Comparison of ENCODE assay signal across 12 cellular contexts in the genomic region with DNA sequence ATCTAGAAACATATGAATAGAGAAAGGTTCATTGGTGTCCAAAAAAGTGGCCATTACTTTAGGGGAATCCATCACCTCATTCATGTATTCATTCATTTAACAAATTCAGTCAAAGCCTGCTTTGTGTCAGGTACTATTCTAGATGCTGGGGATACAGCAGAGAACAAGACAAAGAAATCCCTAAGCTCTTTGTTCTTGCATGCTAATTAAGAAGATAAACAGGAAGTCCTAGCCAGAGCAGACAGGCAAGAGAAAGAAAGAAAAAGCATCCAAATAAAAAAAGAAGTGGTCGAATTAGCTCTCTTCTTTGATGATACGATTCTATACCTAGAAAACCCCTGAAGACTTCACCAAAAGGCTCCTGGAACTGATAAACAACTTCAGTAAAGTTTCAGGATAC. TPM values are rescaled to one million over a fixed set of nuclear protein-coding genes. Genes with fewer than 3 reads are reported as not detected.
DNase-seq lines count a peak whose midpoint lies in the region; ATAC-seq, FAIRE-seq and TF ChIP-seq lines count a peak whose summit lies in the region.
"Had no signal": no experiment of that assay in that cellular context is flagged by ENCODE, and none has a peak within 500 bp of the region (broad histone marks: within the 10 kb centered on the region; RNA-seq: fewer than 3 reads in every experiment).

No MANE protein-coding gene starts in this region.

- no peaks in the 10 kb centered on the region for H3K23me2 ChIP-seq in H1 (ENCODE audit: low read depth, low read length)

- ATAC-seq in GM18502 (IDR thresholded peaks at IDR 0.05; ENCODE audit: poor library complexity, unreplicated experiment) (peak; percentile 50), GM21360 (IDR thresholded peaks at IDR 0.05; ENCODE audit: unreplicated experiment) (peak; percentile 56), HG03378 (IDR thresholded peaks at IDR 0.05; ENCODE audit: unreplicated experiment) (peak; percentile 60), pancreas (no peak)

- H3K56ac ChIP-seq in H1 (replicated peaks; ENCODE audit: insufficient read length, low read depth, low read length): no peak overlapping the region

- no peak overlapping the region for H3K14ac ChIP-seq in H1 (ENCODE audit: insufficient read length)

- H2BK15ac ChIP-seq in H1 (ENCODE audit: low read length): no peak overlapping the region

- H3K4me3 ChIP-seq in H1 (ENCODE audit: extremely low read depth in 1 of 4, insufficient read depth in 2 of 4, low read depth in 3 of 4, low read length in 4 of 4) (no peak overlapping the region; a peak in 1 of 8 replicates), SJCRH30 (no peak overlapping the region), pancreas (no peak overlapping the region)
- H3K4me3 ChIP-seq: prostate gland, SK-N-MC, transverse colon had no signal

- H4K5ac ChIP-seq in H1 (ENCODE audit: insufficient read length, low read depth, low read length): no peak overlapping the region

- H4K20me1 ChIP-seq in H1 (replicated peaks in 1 of 2; ENCODE audit: control insufficient read depth in 1 of 2, insufficient read depth in 2 of 2, low read length in 2 of 2): no peaks in the 10 kb centered on the region

- POLR2A ChIA-PET in H1 (lab: Charles Lee; ENCODE audit: partially characterized antibody): no interaction called here

- no peaks in the 10 kb centered on the region for H3K36me3 ChIP-seq in H1 (ENCODE audit: control insufficient read depth in 2 of 4, insufficient read depth in 4 of 4, low read length in 3 of 4)
- no peaks in the 10 kb centered on the region for H3K36me3 ChIP-seq in SJCRH30
- no peaks in the 10 kb centered on the region for H3K36me3 ChIP-seq in pancreas
- H3K36me3 ChIP-seq: prostate gland, transverse colon had no signal

- CTCF ChIA-PET in H1 (lab: Charles Lee; ENCODE audit: partially characterized antibody): interaction anchor here (0.8 to 5.0 kb wide), 3 partner anchors 13 to 238 kb away, joined by 3 to 35 read pairs (median 6); partner anchors contain the start of gene ZMAT3

- H3K4me1 ChIP-seq in H1 (replicated peaks in 1 of 4; ENCODE audit: control insufficient read depth in 3 of 4, insufficient read depth in 4 of 4, low read length in 3 of 4) (peaks cover 1 to 9% (median 3%) of the 10 kb centered on the region in 4 experiments; a peak in 3 of 7 replicates), SJCRH30 (no peaks in the 10 kb centered on the region; the same call in 1 of the 2 replicates), pancreas (no peaks in the 10 kb centered on the region)
- H3K4me1 ChIP-seq: prostate gland, transverse colon had no signal

- no peaks in the 10 kb centered on the region for H3K79me1 ChIP-seq in H1 (ENCODE audit: low read depth, low read length)

- H2BK5ac ChIP-seq in H1 (ENCODE audit: low read depth, low read length): no peak overlapping the region

- no peak overlapping the region for H2BK120ac ChIP-seq in H1 (replicated peaks; ENCODE audit: low read depth, low read length)

- no peak for TF ChIP-seq POLR2A in H1 (IDR thresholded peaks at IDR 0.05; ENCODE audit: control extremely low read depth in 1 of 2, low read depth in 2 of 2, low read length in 2 of 2)

- no peaks in the 10 kb centered on the region for H3K79me2 ChIP-seq in H1 (ENCODE audit: control insufficient read depth in 1 of 2, insufficient read depth in 2 of 2, low read length in 2 of 2)

- H3K23ac ChIP-seq in H1 (ENCODE audit: insufficient read length): no peak overlapping the region

- TF ChIP-seq CTCF in H1 (IDR thresholded peaks at IDR 0.05; ENCODE audit: control extremely low read depth in 1 of 3, insufficient read depth in 1 of 3, low read depth in 1 of 3, low read length in 3 of 3) (no peak), pancreas (IDR thresholded peaks at IDR 0.05) (no peak)

- no peak overlapping the region for H3K9ac ChIP-seq in H1 (replicated peaks in 1 of 4; ENCODE audit: extremely low read depth in 1 of 4, low read depth in 3 of 4, low read length in 3 of 4)

- H2BK12ac ChIP-seq in H1 (ENCODE audit: low read depth, low read length): 0 out of 2 replicates have a peak overlapping the region, but pooled peaks have one; percentile 2

- H3K4ac ChIP-seq in H1 (replicated peaks; ENCODE audit: insufficient read length, low read depth, low read length): no peak overlapping the region

- no peak overlapping the region for H2AK5ac ChIP-seq in H1 (ENCODE audit: low read depth, low read length)

- TF ChIP-seq RAD21 in H1 (IDR thresholded peaks at IDR 0.05 in 1 of 2, conservative IDR thresholded peaks at IDR 0.05 in 1 of 2; ENCODE audit: low read depth in 2 of 2, low read length in 2 of 2): no peak

- H3K4me2 ChIP-seq in H1 (ENCODE audit: insufficient read depth in 1 of 2, low read depth in 2 of 2, low read length in 2 of 2): peak overlapping the region in 1 of 2 experiments; percentile 40; a peak in 1 of 4 replicates

- peak; percentile 65 for FAIRE-seq in H1 (lab: Jason Lieb, UNC)
- FAIRE-seq in pancreas (lab: Jason Lieb, UNC): no peak

- H3K9me3 ChIP-seq in H1 (ENCODE audit: insufficient read depth in 2 of 2, low read depth in 1 of 2, low read length in 1 of 2) (no peaks in the 10 kb centered on the region), SJCRH30 (replicated peaks) (no peaks in the 10 kb centered on the region; the same call in 1 of the 2 replicates), pancreas (no peaks in the 10 kb centered on the region)
- H3K9me3 ChIP-seq: prostate gland, transverse colon had no signal

- no peak overlapping the region for H3K27ac ChIP-seq in H1 (ENCODE audit: low read depth, low read length)
- no peak overlapping the region for H3K27ac ChIP-seq in SJCRH30
- no peak overlapping the region for H3K27ac ChIP-seq in pancreas
- H3K27ac ChIP-seq: prostate gland, SK-N-MC, transverse colon had no signal

- TF ChIP-seq EP300 in H1 (IDR thresholded peaks at IDR 0.05; ENCODE audit: borderline replicate concordance in 1 of 2, low read depth in 2 of 2, low read length in 2 of 2): no peak

- H3K27me3 ChIP-seq in H1 (replicated peaks in 1 of 4; ENCODE audit: control insufficient read depth in 3 of 4, extremely low read depth in 1 of 4, insufficient read depth in 3 of 4, low read length in 3 of 4) (no peaks in the 10 kb centered on the region), SJCRH30 (no peaks in the 10 kb centered on the region), pancreas (no peaks in the 10 kb centered on the region)
- H3K27me3 ChIP-seq: transverse colon had no signal

- H3K18ac ChIP-seq in H1 (ENCODE audit: extremely low read depth, low read length): no peak overlapping the region

- H4K91ac ChIP-seq in H1 (replicated peaks; ENCODE audit: insufficient read length, low read length): no peak overlapping the region

- H2AFZ ChIP-seq in H1 (ENCODE audit: low read length): no peak overlapping the region

- H2BK20ac ChIP-seq in H1 (ENCODE audit: low read length): no peak overlapping the region

- DNase-seq in H1 (ENCODE audit: low read depth in 1 of 2, low spot score in 2 of 2) (no peak), SJCRH30 (no peak), NCI-H2029 treated with DMSO at 0.1 percent for 48 hours (lab: John Stamatoyannopoulos, UW) (no peak), pancreas (no peak), SHP77 treated with DMSO at 0.1 percent for 48 hours (lab: John Stamatoyannopoulos, UW) (no peak)
- DNase-seq: KBM-7, transverse colon had no signal

- H4K8ac ChIP-seq in H1 (ENCODE audit: extremely low read depth, insufficient read depth, low read length): no peak overlapping the region

- intact Hi-C loops in pancreas (cut with DNase I): no loop called here

- WGBS in H1 (ENCODE audit: extremely low coverage in 1 of 2, insufficient coverage in 1 of 2, insufficient read length in 1 of 2, insufficient replicate concordance in 2 of 2, low coverage in 1 of 2, low lambda C conversion rate in 2 of 2, missing lambda C conversion rate in 1 of 2), 2 experiments: 63% methylated on average over 2 of the region's 2 CpGs; no CpG with 5 or more reads in 1 of the 2 experiments
- WGBS in pancreas, 2 donors: 57 to 68% methylated on average over 2 of the region's 2 CpGs

TF ChIP-seq in H1, 55 proteins besides CTCF, POLR2A, EP300 and RAD21:
- TF ChIP-seq, protein P1, sequence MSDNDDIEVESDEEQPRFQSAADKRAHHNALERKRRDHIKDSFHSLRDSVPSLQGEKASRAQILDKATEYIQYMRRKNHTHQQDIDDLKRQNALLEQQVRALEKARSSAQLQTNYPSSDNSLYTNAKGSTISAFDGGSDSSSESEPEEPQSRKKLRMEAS (IDR thresholded peaks at IDR 0.05): no peak
- TF ChIP-seq CBX5 (IDR thresholded peaks at IDR 0.05; ENCODE audit: low read depth, low read length): no peak
- no peak for TF ChIP-seq TEAD4 (IDR thresholded peaks at IDR 0.05; ENCODE audit: low read depth, low read length)
- no peak for TF ChIP-seq ATF2 (IDR thresholded peaks at IDR 0.05; ENCODE audit: low read length)
- no peak for TF ChIP-seq SP1 (IDR thresholded peaks at IDR 0.05; ENCODE audit: low read depth, low read length)

RNA-seq across cellular contexts. Expression of gene ZMAT3, which starts 12.4 kb away (rescaled TPM):
- 9.2 and 10.4 TPM in 2 replicates for total RNA-seq in H1 (2021; fragmentation: NEBNext Ultra II Directional; extraction: Animal tissue kit (Norgen Biotek cat#: 25700))
- polyA plus RNA-seq in H1 (2011; rRNA removed) (4.1 and 5.0 TPM in 2 replicates), pancreas (1 to 10 TPM; 1.4 to 2.2 TPM)
- polyA plus RNA-seq in H1 (2011; cell fraction: cytosol; rRNA removed): 4.0 TPM
- 5.5 TPM for polyA plus RNA-seq in H1 (2011; cell fraction: nucleus; rRNA removed)
- polyA plus RNA-seq in H1 (2012, experiment 1 of 2): 4.1 to 6.8 TPM (median 5.6 TPM) in 4 replicates
- 0.63 TPM for polyA plus RNA-seq in H1 (2012, experiment 2 of 2)
- polyA plus RNA-seq in H1 (2013, experiment 1 of 2): 6.4 TPM
- polyA plus RNA-seq in H1 (2013, experiment 2 of 2): 6.7 TPM
- 28.7 and 35.5 TPM in 2 replicates for polyA minus RNA-seq in H1 (2011; rRNA and poly(A)+ RNA removed)
- 16.4 TPM for polyA minus RNA-seq in H1 (2011; cell fraction: cytosol; rRNA and poly(A)+ RNA removed)
- 21.1 TPM for polyA minus RNA-seq in H1 (2011; cell fraction: nucleus; rRNA and poly(A)+ RNA removed)
- 6.9 and 7.1 TPM in 2 replicates for total RNA-seq in SJCRH30 (2014; rRNA removed; shearing (Covaris generic))
- total RNA-seq in pancreas: 10 to 100 TPM in 4 of 6 donors, 1 to 10 TPM in 2; 5.1 to 13.1 (median 10.8) TPM

Comparison
In these comparisons a context has a peak if more than half of its experiments do, and no peak if none do; other contexts are left out.
1. ATAC-seq: peak in GM18502 (single experiment), GM21360 (single experiment) and HG03378 (single experiment); none in pancreas (0 of 4).